Comparison of ENCODE assay signal across 11 cellular contexts in the genomic region with DNA sequence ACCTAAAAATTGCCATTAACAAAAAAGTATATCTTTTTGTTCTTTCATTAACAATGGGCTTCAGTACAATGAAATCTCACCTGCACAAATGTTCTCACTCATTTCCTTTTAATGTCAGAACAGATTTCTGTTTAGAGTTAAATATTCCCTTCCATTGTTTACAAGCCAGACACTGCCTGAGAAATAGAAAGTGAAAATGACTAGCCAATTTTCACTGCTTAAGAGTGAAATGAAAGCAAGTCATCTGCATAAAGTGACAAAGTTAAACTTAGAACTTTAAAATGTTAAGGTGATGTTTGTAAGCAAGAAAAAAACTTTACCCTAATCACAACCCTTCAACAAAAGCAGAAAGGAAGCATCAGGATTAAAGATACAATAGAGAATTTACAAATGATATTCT. TPM values are rescaled to one million over a fixed set of nuclear protein-coding genes. Genes with fewer than 3 reads are reported as not detected.
A peak's percentile ranks its signal among the peaks of the same experiment; 100 is the strongest.
DNase-seq lines count a peak whose midpoint lies in the region; ATAC-seq and TF ChIP-seq lines count a peak whose summit lies in the region.
"Had no signal": no experiment of that assay in that cellular context is flagged by ENCODE, and none has a peak within 500 bp of the region (broad histone marks: within the 10 kb centered on the region; RNA-seq: fewer than 3 reads in every experiment).

No MANE protein-coding gene starts in this region.

- TF ChIP-seq EP300 in sigmoid colon (IDR thresholded peaks at IDR 0.05): no peak

- H3K27me3 Mint-ChIP-seq in activated CD4-positive, alpha-beta T cell treated with anti-CD3 and anti-CD28 coated beads, Interleukin-2, amount 10 ng/mL, durations not matched to agents 24 days and 14 days: no peaks in the 10 kb centered on the region

- H3K4me1 Mint-ChIP-seq in activated CD4-positive, alpha-beta T cell treated with anti-CD3 and anti-CD28 coated beads, Interleukin-2, amount 10 ng/mL, durations not matched to agents 24 days and 14 days: peaks cover 49% of the 10 kb centered on the region
- H3K4me1 Mint-ChIP-seq: GM23338 had no signal

- H3K9me3 Mint-ChIP-seq in activated CD4-positive, alpha-beta T cell treated with anti-CD3 and anti-CD28 coated beads, Interleukin-2, amount 10 ng/mL, durations not matched to agents 24 days and 14 days: no peaks in the 10 kb centered on the region

- H3K36me3 ChIP-seq in sigmoid colon: peaks cover 0 to 9% (median 0%) of the 10 kb centered on the region in 4 donors

- DNase-seq in activated CD4-positive, alpha-beta T cell treated with anti-CD3 and anti-CD28 coated beads, Interleukin-2, amount 10 ng/mL, durations not matched to agents 24 days and 14 days: peak; percentile 63
- no peak for DNase-seq in activated CD4-positive, alpha-beta T cell treated with anti-CD3 and anti-CD28 coated beads, Interleukin-2, amount 50 U/mL, for 4 hours
- DNase-seq in astrocyte of the spinal cord (ENCODE audit: low read depth, low spot score) (peak; percentile 5), sigmoid colon (no peak), hippocampal formation (lab: John Stamatoyannopoulos, UW) (no peak), NCI-H2196 treated with DMSO at 0.1 percent for 48 hours (lab: John Stamatoyannopoulos, UW; ENCODE audit: unreplicated experiment) (no peak), NCI-H2029 treated with DMSO at 0.1 percent for 48 hours (lab: John Stamatoyannopoulos, UW) (no peak)
- DNase-seq: cerebellar nuclear complex, occipital lobe had no signal

- H3K27me3 ChIP-seq in sigmoid colon: no peaks in the 10 kb centered on the region

- peaks cover 0 to 11% (median 4%) of the 10 kb centered on the region in 4 donors for H3K4me1 ChIP-seq in sigmoid colon

- in situ Hi-C loops in astrocyte of the spinal cord (cut with HindIII; ENCODE audit: low sequenced_read_pairs): no loop called here

- H3K36me3 Mint-ChIP-seq in activated CD4-positive, alpha-beta T cell treated with anti-CD3 and anti-CD28 coated beads, Interleukin-2, amount 10 ng/mL, durations not matched to agents 24 days and 14 days (ENCODE audit: low read depth): peaks cover 38% of the 10 kb centered on the region

- no peak overlapping the region for H3K4me3 ChIP-seq in astrocyte of the spinal cord (ENCODE audit: low read depth, low read length)
- peak overlapping the region in 1 of 4 donors; percentile 1 for H3K4me3 ChIP-seq in sigmoid colon
- H3K4me3 ChIP-seq: GM23338 had no signal

- ATAC-seq in HG03108 (IDR thresholded peaks at IDR 0.05; ENCODE audit: unreplicated experiment): peak; percentile 57
- ATAC-seq: GM23338 had no signal

- H3K27ac ChIP-seq in sigmoid colon: peak overlapping the region in 3 of 4 donors; percentile 12 to 27 (median 16)

- intact Hi-C loops in activated CD4-positive, alpha-beta T cell treated with anti-CD3 and anti-CD28 coated beads, Interleukin-2, amount 10 ng/mL, durations not matched to agents 24 days and 14 days (cut with micrococcal nuclease): loop anchor here (1.0 to 10.0 kb wide), 5 partner anchors 27 to 286 kb away; a partner anchor contains a TSS
- intact Hi-C loops in sigmoid colon (cut with DNase I): no loop called here

- peak overlapping the region; percentile 65 for H3K4me3 Mint-ChIP-seq in activated CD4-positive, alpha-beta T cell treated with anti-CD3 and anti-CD28 coated beads, Interleukin-2, amount 10 ng/mL, durations not matched to agents 24 days and 14 days
- H3K4me3 Mint-ChIP-seq: GM23338 had no signal

- no peak for TF ChIP-seq POLR2A in sigmoid colon (IDR thresholded peaks at IDR 0.05)

- H3K27ac Mint-ChIP-seq in activated CD4-positive, alpha-beta T cell treated with anti-CD3 and anti-CD28 coated beads, Interleukin-2, amount 10 ng/mL, durations not matched to agents 24 days and 14 days: peak overlapping the region; percentile 75
- H3K27ac Mint-ChIP-seq: GM23338 had no signal

- no peak for TF ChIP-seq CTCF in astrocyte of the spinal cord (IDR thresholded peaks at IDR 0.05; ENCODE audit: low read depth, low read length)
- no peak for TF ChIP-seq CTCF in sigmoid colon (IDR thresholded peaks at IDR 0.05)

- H3K9me3 ChIP-seq in sigmoid colon: no peaks in the 10 kb centered on the region

RNA-seq across cellular contexts. Expression of a gene that starts 27.5 kb away (rescaled TPM):
- 67.7 and 68.3 TPM in 2 replicates for total RNA-seq in activated CD4-positive, alpha-beta T cell treated with anti-CD3 and anti-CD28 coated beads, Interleukin-2, amount 10 ng/mL, durations not matched to agents 24 days and 14 days
- total RNA-seq in sigmoid colon: 10 to 100 TPM; 19.3 to 33.1 (median 24.5) TPM
- polyA plus RNA-seq in sigmoid colon: 100 to 1,000 TPM in 2 of 3 donors, 10 to 100 TPM in 1; 73.2 to 134 (median 113) TPM

Comparison
In these comparisons a context has a peak if more than half of its experiments do, and no peak if none do; other contexts are left out.
1. DNase-seq: peak in activated CD4-positive, alpha-beta T cell treated with anti-CD3 and anti-CD28 coated beads, Interleukin-2, amount 10 ng/mL, durations not matched to agents 24 days and 14 days (single experiment) and astrocyte of the spinal cord (single experiment); none in activated CD4-positive, alpha-beta T cell treated with anti-CD3 and anti-CD28 coated beads, Interleukin-2, amount 50 U/mL, for 4 hours (0 of 2), sigmoid colon (single experiment), hippocampal formation (0 of 2), NCI-H2196 treated with DMSO at 0.1 percent for 48 hours (single experiment) and NCI-H2029 treated with DMSO at 0.1 percent for 48 hours (single experiment).